ENCODE assay signal across 24 cellular contexts in the genomic region with DNA sequence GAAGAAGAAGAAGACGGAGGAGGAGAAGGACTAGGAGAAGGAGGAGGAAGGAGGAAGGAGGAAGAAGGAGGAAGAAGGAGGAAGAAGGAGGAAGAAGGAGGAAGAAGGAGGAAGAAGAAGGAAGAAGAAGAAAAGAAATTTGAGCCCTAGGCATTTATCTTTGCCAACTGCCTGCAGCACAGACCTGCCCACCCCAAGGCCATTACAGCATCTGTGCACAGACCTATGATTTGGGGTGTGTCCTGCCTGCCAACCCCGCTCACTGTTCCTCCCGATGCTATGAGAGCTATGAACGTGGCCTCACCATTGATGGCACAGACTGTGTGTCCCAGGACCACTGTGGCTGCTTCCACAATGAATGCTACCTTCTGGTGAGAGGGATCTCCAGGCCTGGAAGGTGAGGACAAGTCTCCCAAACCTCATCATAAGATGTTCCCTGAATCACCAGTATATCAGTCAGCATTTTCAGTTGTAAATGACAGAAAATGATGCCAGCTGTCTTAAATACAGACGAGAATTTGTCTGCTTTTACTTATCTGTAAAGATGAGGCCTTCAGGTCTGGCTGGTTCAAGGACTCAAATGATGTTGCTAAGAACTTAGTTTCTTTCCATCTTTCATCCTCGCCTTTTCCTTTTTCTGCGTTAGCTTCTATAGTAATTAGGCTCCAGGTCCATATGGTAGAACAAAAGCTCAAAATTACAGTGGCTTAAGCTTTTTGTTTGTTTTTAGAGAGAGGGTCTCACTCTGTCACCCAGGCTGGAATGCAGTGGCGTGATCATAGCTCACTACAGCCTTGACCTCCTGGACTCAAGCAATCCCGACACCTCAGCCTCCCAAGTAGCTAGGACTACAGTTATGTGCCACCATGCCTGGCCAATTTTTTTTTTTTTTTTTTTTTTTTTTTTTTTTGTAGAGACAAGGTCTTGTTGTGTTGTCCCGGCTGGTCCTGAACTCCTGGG.
"Had no signal": no experiment of that assay in that cellular context is flagged by ENCODE, and none has a peak within 500 bp of the region (broad histone marks: within the 10 kb centered on the region; RNA-seq: fewer than 3 reads in every experiment).

No MANE protein-coding gene starts in this region.

- H3K27ac Mint-ChIP-seq: activated CD4-positive, alpha-beta T cell treated with anti-CD3 and anti-CD28 coated beads, Interleukin-2, amount 10 ng/mL, durations not matched to agents 24 days and 14 days; activated CD8-positive, alpha-beta T cell treated with anti-CD3 and anti-CD28 coated beads for 36 hours; activated naive CD4-positive, alpha-beta T cell treated with anti-CD3 and anti-CD28 coated beads for 36 hours had no signal

- FAIRE-seq: astrocyte had no signal

- H3K9me3 Mint-ChIP-seq: activated CD4-positive, alpha-beta T cell treated with anti-CD3 and anti-CD28 coated beads, Interleukin-2, amount 10 ng/mL, durations not matched to agents 24 days and 14 days; activated naive CD4-positive, alpha-beta T cell treated with anti-CD3 and anti-CD28 coated beads for 36 hours; activated naive CD4-positive, alpha-beta T cell treated with anti-CD3 and anti-CD28 coated beads, Interleukin-2, amount 50 U/mL, for 72 hours had no signal

- H3K4me3 ChIP-seq: adrenal gland, body of pancreas, breast epithelium, Peyer's patch had no signal

- DNase-seq: activated CD4-positive, alpha-beta T cell treated with anti-CD3 and anti-CD28 coated beads, Interleukin-2, amount 10 ng/mL, durations not matched to agents 24 days and 14 days; activated CD4-positive, alpha-beta T cell treated with anti-CD3 and anti-CD28 coated beads, Interleukin-2, amount 50 U/mL, for 4 hours; activated CD8-positive, alpha-beta T cell treated with anti-CD3 and anti-CD28 coated beads for 36 hours; activated gamma-delta T cell treated with Interleukin-2 at 50 U/mL for 16 hours; activated naive CD4-positive, alpha-beta T cell treated with anti-CD3 and anti-CD28 coated beads for 36 hours; activated T-cell treated with anti-CD3 and anti-CD28 coated beads, Interleukin-2, amount 50 U/mL, for 1 hour; adrenal gland; body of pancreas; NCI-H1092 treated with DMSO at 0.1 percent for 48 hours; NCI-H1417; NCI-H187 treated with DMSO at 0.1 percent for 48 hours; NCI-H2081; NCI-H226; NCI-H446 treated with DMSO at 0.1 percent for 48 hours; NCI-H748 treated with DMSO at 0.1 percent for 48 hours; NK-92 treated with Interleukin-12 subunit alpha and Interleukin-12 subunit beta, amount 100 ng/mL, for 24 hours; PC-3; Peyer's patch; Right ventricle myocardium superior; T1000 had no signal

- ATAC-seq: activated CD8-positive, alpha-beta T cell treated with anti-CD3 and anti-CD28 coated beads for 36 hours; activated naive CD4-positive, alpha-beta T cell treated with anti-CD3 and anti-CD28 coated beads, Interleukin-2, amount 50 U/mL, for 72 hours; body of pancreas; PC-3 had no signal

- H3K4me3 Mint-ChIP-seq: activated CD4-positive, alpha-beta T cell treated with anti-CD3 and anti-CD28 coated beads, Interleukin-2, amount 10 ng/mL, durations not matched to agents 24 days and 14 days; activated CD8-positive, alpha-beta T cell treated with anti-CD3 and anti-CD28 coated beads for 36 hours; activated naive CD4-positive, alpha-beta T cell treated with anti-CD3 and anti-CD28 coated beads for 36 hours had no signal

- H3K9me3 ChIP-seq: adrenal gland, body of pancreas, breast epithelium, Peyer's patch had no signal

- H3K27ac ChIP-seq: adrenal gland, body of pancreas, breast epithelium, Peyer's patch, RWPE1 had no signal

- H3K36me3 ChIP-seq: adrenal gland, breast epithelium, Peyer's patch had no signal
